ENCODE assay signal across 11 cellular contexts in genomic region chr2:234564719-234565118, GRCh38.
DNase-seq lines count a peak whose midpoint lies in the region; ATAC-seq and TF ChIP-seq lines count a peak whose summit lies in the region.
"Had no signal": no experiment of that assay in that cellular context is flagged by ENCODE, and none has a peak within 500 bp of the region (broad histone marks: within the 10 kb centered on the region; RNA-seq: fewer than 3 reads in every experiment).

No MANE protein-coding gene starts in this region.

- no peaks in the 10 kb centered on the region for H3K36me3 ChIP-seq in spleen

- H3K27me3 Mint-ChIP-seq in stimulated activated memory B cell treated with anti-CD40 and anti-IgM and Interleukin-4, amounts not matched to agents 10 μg/mL and 1 μg/mL and 100 μg/mL, for 72 hours: peaks cover 8% of the 10 kb centered on the region

- H3K36me3 Mint-ChIP-seq in stimulated activated memory B cell treated with anti-CD40 and anti-IgM and Interleukin-4, amounts not matched to agents 10 μg/mL and 1 μg/mL and 100 μg/mL, for 72 hours: no peaks in the 10 kb centered on the region

- peak overlapping the region; percentile 41 for H3K4me3 Mint-ChIP-seq in stimulated activated memory B cell treated with anti-CD40 and anti-IgM and Interleukin-4, amounts not matched to agents 10 μg/mL and 1 μg/mL and 100 μg/mL, for 72 hours
- H3K4me3 Mint-ChIP-seq: activated CD4-positive, alpha-beta T cell treated with anti-CD3 and anti-CD28 coated beads, Interleukin-2, amount 10 ng/mL, durations not matched to agents 7 days and 5 days had no signal

- peak overlapping the region; percentile 97 for H3K27ac Mint-ChIP-seq in stimulated activated memory B cell treated with anti-CD40 and anti-IgM and Interleukin-4, amounts not matched to agents 10 μg/mL and 1 μg/mL and 100 μg/mL, for 72 hours
- H3K27ac Mint-ChIP-seq: activated CD4-positive, alpha-beta T cell treated with anti-CD3 and anti-CD28 coated beads, Interleukin-2, amount 10 ng/mL, durations not matched to agents 7 days and 5 days had no signal

- intact Hi-C loops in spleen (cut with DNase I; ENCODE audit: low total_unique reads): no loop called here

- TF ChIP-seq CTCF in epithelial cell of proximal tubule (conservative IDR thresholded peaks at IDR 0.05; ENCODE audit: low read depth, low read length): peak; percentile 53
- no peak for TF ChIP-seq CTCF in spleen (IDR thresholded peaks at IDR 0.05 in 8 of 11, conservative IDR thresholded peaks at IDR 0.05 in 3 of 11)

- WGBS in spleen, 5 donors: 31 to 60% (median 51%) methylated on average over 2 of the region's 2 CpGs

- peaks cover 0 to 39% (median 5%) of the 10 kb centered on the region in 6 donors for H3K4me1 ChIP-seq in spleen

- no peak for TF ChIP-seq POLR2A in spleen (IDR thresholded peaks at IDR 0.05)

- peaks cover 42% of the 10 kb centered on the region for H3K4me1 Mint-ChIP-seq in stimulated activated memory B cell treated with anti-CD40 and anti-IgM and Interleukin-4, amounts not matched to agents 10 μg/mL and 1 μg/mL and 100 μg/mL, for 72 hours
- H3K4me1 Mint-ChIP-seq: activated CD4-positive, alpha-beta T cell treated with anti-CD3 and anti-CD28 coated beads, Interleukin-2, amount 10 ng/mL, durations not matched to agents 7 days and 5 days had no signal

- peaks cover 0 to 6% (median 0%) of the 10 kb centered on the region in 8 donors for H3K9me3 ChIP-seq in spleen

- H3K4me3 ChIP-seq in epithelial cell of proximal tubule (ENCODE audit: low read depth, low read length) (no peak overlapping the region), spleen (no peak overlapping the region)

- H3K9me3 Mint-ChIP-seq in stimulated activated memory B cell treated with anti-CD40 and anti-IgM and Interleukin-4, amounts not matched to agents 10 μg/mL and 1 μg/mL and 100 μg/mL, for 72 hours: peaks cover 4% of the 10 kb centered on the region
- H3K9me3 Mint-ChIP-seq: activated CD4-positive, alpha-beta T cell treated with anti-CD3 and anti-CD28 coated beads, Interleukin-2, amount 10 ng/mL, durations not matched to agents 7 days and 5 days had no signal

- H3K27ac ChIP-seq in spleen: no peak overlapping the region

- DNase-seq in NCI-H2171 treated with DMSO at 0.1 percent for 48 hours (lab: John Stamatoyannopoulos, UW) (peak; percentile 5), NCI-H2171 (lab: John Stamatoyannopoulos, UW) (no peak), NCI-H748 (lab: John Stamatoyannopoulos, UW; ENCODE audit: unreplicated experiment) (peak; percentile 91), epithelial cell of proximal tubule (ENCODE audit: low read depth) (no peak), spleen (no peak), T-helper 2 cell (no peak)
- DNase-seq in activated effector memory CD4-positive, alpha-beta T cell treated with Interleukin-2 at 50 U/mL for 16 hours: no peak
- DNase-seq: activated CD4-positive, alpha-beta T cell treated with anti-CD3 and anti-CD28 coated beads, Interleukin-2, amount 10 ng/mL, durations not matched to agents 7 days and 5 days; islet precursor cell; stimulated activated CD4-positive, alpha-beta T cell treated with anti-CD3 and anti-CD28 coated beads, Interleukin-2, amount 100 ng/mL, for 24 hours had no signal

- no peaks in the 10 kb centered on the region for H3K27me3 ChIP-seq in spleen (replicated peaks in 1 of 7)

- ATAC-seq in stimulated activated memory B cell treated with anti-CD40 and anti-IgM and Interleukin-4, amounts not matched to agents 10 μg/mL and 1 μg/mL and 100 μg/mL, for 72 hours: no peak

Comparison
In these comparisons a context has a peak if more than half of its experiments do, and no peak if none do; other contexts are left out.
1. DNase-seq: peak in NCI-H2171 treated with DMSO at 0.1 percent for 48 hours (single experiment) and NCI-H748 (single experiment); none in NCI-H2171 (single experiment), epithelial cell of proximal tubule (single experiment), spleen (single experiment), activated effector memory CD4-positive, alpha-beta T cell treated with Interleukin-2 at 50 U/mL for 16 hours (single experiment) and T-helper 2 cell (0 of 5).